ENCODE assay signal across 1 cellular context in genomic region chr17:48107137-48108055, GRCh38.
TF ChIP-seq lines count a peak whose summit lies in the region.

TSS of gene SNX11 (plus strand) at chr17:48107766. CDS start at chr17:48112044, 4,278 bp downstream.

TF ChIP-seq in K562, 482 proteins besides CTCF, POLR2A, EP300 and RAD21 (continued from another document and continues in another):
- TF ChIP-seq ZNF318 (IDR thresholded peaks at IDR 0.05; ENCODE audit: borderline replicate concordance in 1 of 2, low read depth in 1 of 2) (no peak), SAFB (IDR thresholded peaks at IDR 0.05; ENCODE audit: borderline replicate concordance, low read depth, low read length) (no peak), ATF6 (CRISPR knock-in tag; IDR thresholded peaks at IDR 0.05) (no peak), CBX1 (IDR thresholded peaks at IDR 0.05; ENCODE audit: low read depth) (0 out of 2 replicates have a peak, but pooled peaks have one; percentile 15), FOXA3 (CRISPR knock-in tag; conservative IDR thresholded peaks at IDR 0.05 in 1 of 2, IDR thresholded peaks at IDR 0.05 in 1 of 2) (no peak), SMARCB1 (IDR thresholded peaks at IDR 0.05; ENCODE audit: insufficient read length, low read depth) (no peak), CHAMP1 (IDR thresholded peaks at IDR 0.05) (no peak), ZNF224 (CRISPR knock-in tag; IDR thresholded peaks at IDR 0.05) (no peak), SMC3 (conservative IDR thresholded peaks at IDR 0.05; ENCODE audit: insufficient read depth, low read depth, low read length) (no peak), THAP7 (CRISPR knock-in tag; IDR thresholded peaks at IDR 0.05) (no peak), ZNF707 (CRISPR knock-in tag; conservative IDR thresholded peaks at IDR 0.05) (no peak), CBFA2T3 (IDR thresholded peaks at IDR 0.05) (no peak), JUN (IDR thresholded peaks at IDR 0.05; ENCODE audit: borderline replicate concordance, low read depth, low read length) (no peak), JUN (CRISPR knock-in tag; IDR thresholded peaks at IDR 0.05; ENCODE audit: borderline replicate concordance) (no peak), HEY1 (CRISPR knock-in tag; IDR thresholded peaks at IDR 0.05; ENCODE audit: borderline replicate concordance) (no peak), ELF2 (CRISPR knock-in tag; IDR thresholded peaks at IDR 0.05) (peak; percentile 84), TRIM28 (IDR thresholded peaks at IDR 0.05) (no peak), ETV1 (tag; conservative IDR thresholded peaks at IDR 0.05; ENCODE audit: low read depth) (no peak), PURB (CRISPR knock-in tag; IDR thresholded peaks at IDR 0.05; ENCODE audit: low read depth) (no peak), ZNF134 (CRISPR knock-in tag; conservative IDR thresholded peaks at IDR 0.05) (no peak), RB1 (IDR thresholded peaks at IDR 0.05; ENCODE audit: low read depth) (0 out of 2 replicates have a peak, but pooled peaks have one; percentile 30), CLOCK (CRISPR knock-in tag; IDR thresholded peaks at IDR 0.05; ENCODE audit: borderline replicate concordance) (no peak), ZKSCAN8 (CRISPR knock-in tag; IDR thresholded peaks at IDR 0.05) (no peak), ZNF79 (CRISPR knock-in tag; IDR thresholded peaks at IDR 0.05; ENCODE audit: low read depth) (no peak), NR3C1 (CRISPR knock-in tag; IDR thresholded peaks at IDR 0.05) (no peak), ZNF695 (CRISPR knock-in tag; IDR thresholded peaks at IDR 0.05) (no peak), HMBOX1 (IDR thresholded peaks at IDR 0.05) (no peak), ZNF740 (CRISPR knock-in tag; IDR thresholded peaks at IDR 0.05) (0 out of 2 replicates have a peak, but pooled peaks have one; percentile 14), ZNF740 (tag; IDR thresholded peaks at IDR 0.05) (no peak), HDAC6 (IDR thresholded peaks at IDR 0.05; ENCODE audit: low read depth, low read length) (no peak), USF1 (CRISPR knock-in tag; IDR thresholded peaks at IDR 0.05) (no peak), NCOA1 (IDR thresholded peaks at IDR 0.05; ENCODE audit: low read depth) (no peak), ZNF217 (CRISPR knock-in tag; IDR thresholded peaks at IDR 0.05) (no peak), HMG20A (CRISPR knock-in tag; conservative IDR thresholded peaks at IDR 0.05) (no peak), ZNF395 (CRISPR knock-in tag; IDR thresholded peaks at IDR 0.05) (no peak)
